1 cellular context compared by ENCODE assay signal in genomic region chr3:44468572-44469520, GRCh38.
TF ChIP-seq lines count a peak whose summit lies in the region.

No MANE protein-coding gene starts in this region.

TF ChIP-seq in K562, 482 proteins besides CTCF, POLR2A, EP300 and RAD21 (continued from another document and continues in another):
- no peak for TF ChIP-seq TSC22D4 (tag; IDR thresholded peaks at IDR 0.05)
- TF ChIP-seq GABPB1 (CRISPR knock-in tag; IDR thresholded peaks at IDR 0.05), result no peak
- TF ChIP-seq CBX8 (IDR thresholded peaks at IDR 0.05; ENCODE audit: borderline replicate concordance, extremely low read depth, low read depth, low read length, poor library complexity, severe bottlenecking), result no peak
- no peak for TF ChIP-seq POLR3G (IDR thresholded peaks at IDR 0.05; ENCODE audit: extremely low read depth, insufficient read length, insufficient replicate concordance)
- no peak for TF ChIP-seq HNRNPK (IDR thresholded peaks at IDR 0.05; ENCODE audit: low read depth, low read length, poor library complexity, severe bottlenecking)
- TF ChIP-seq PCBP2 (IDR thresholded peaks at IDR 0.05; ENCODE audit: low read depth, low read length, poor library complexity, severe bottlenecking), result no peak
- TF ChIP-seq KAT2B (IDR thresholded peaks at IDR 0.05; ENCODE audit: low read depth, low read length), result no peak
- no peak for TF ChIP-seq OTX1 (CRISPR knock-in tag; IDR thresholded peaks at IDR 0.05)
- no peak for TF ChIP-seq IRF9 (tag; IDR thresholded peaks at IDR 0.05)
- no peak for TF ChIP-seq USF2 (CRISPR knock-in tag; IDR thresholded peaks at IDR 0.05)
- TF ChIP-seq KLF1 (tag; IDR thresholded peaks at IDR 0.05), result no peak
- no peak for TF ChIP-seq MBD2 (IDR thresholded peaks at IDR 0.05; ENCODE audit: borderline replicate concordance, low read depth)
- TF ChIP-seq E2F3 (CRISPR knock-in tag; IDR thresholded peaks at IDR 0.05), result no peak
- TF ChIP-seq SAFB (IDR thresholded peaks at IDR 0.05; ENCODE audit: borderline replicate concordance, low read depth, low read length), result no peak
- peak; percentile 30 for TF ChIP-seq RBBP5 (IDR thresholded peaks at IDR 0.05; ENCODE audit: borderline replicate concordance, insufficient read depth, low read length, poor library complexity, severe bottlenecking)
- TF ChIP-seq NFATC3 (IDR thresholded peaks at IDR 0.05), result no peak
- TF ChIP-seq CREBBP (IDR thresholded peaks at IDR 0.05; ENCODE audit: low read depth, low read length), result no peak
- TF ChIP-seq KDM1A (IDR thresholded peaks at IDR 0.05), result peak in 1 of 2 experiments; percentile 40; a peak in 1 of 4 replicates
- no peak for TF ChIP-seq NELFE (IDR thresholded peaks at IDR 0.05; ENCODE audit: insufficient read depth, insufficient read length)
- 0 out of 2 replicates have a peak, but pooled peaks have one; percentile 13 for TF ChIP-seq ZNF644 (tag; IDR thresholded peaks at IDR 0.05; ENCODE audit: low read depth)
- TF ChIP-seq HNRNPUL1 (IDR thresholded peaks at IDR 0.05; ENCODE audit: low read length), result no peak
- no peak for TF ChIP-seq ZNF184 (CRISPR knock-in tag; IDR thresholded peaks at IDR 0.05)
- no peak for TF ChIP-seq REST (CRISPR knock-in tag; IDR thresholded peaks at IDR 0.05; ENCODE audit: low read depth)
- TF ChIP-seq HMBOX1 (IDR thresholded peaks at IDR 0.05), result no peak
- TF ChIP-seq MCM2 (IDR thresholded peaks at IDR 0.05; ENCODE audit: low read depth), result no peak
- TF ChIP-seq RBM39 (optimal IDR thresholded peaks at IDR 0.05; ENCODE audit: low read depth, low read length), result no peak
- no peak for TF ChIP-seq RHOXF2B (CRISPR knock-in tag; conservative IDR thresholded peaks at IDR 0.05)
- TF ChIP-seq HNRNPH1 (optimal IDR thresholded peaks at IDR 0.05; ENCODE audit: low read depth, low read length), result no peak
- no peak for TF ChIP-seq DIDO1 (tag; IDR thresholded peaks at IDR 0.05; ENCODE audit: low read depth)
- TF ChIP-seq NCOA1 (IDR thresholded peaks at IDR 0.05; ENCODE audit: low read depth), result no peak
- no peak for TF ChIP-seq ZNF197 (CRISPR knock-in tag; IDR thresholded peaks at IDR 0.05; ENCODE audit: low read depth)
- TF ChIP-seq HMG20B (CRISPR knock-in tag; IDR thresholded peaks at IDR 0.05), result no peak
- TF ChIP-seq SMARCA4 (IDR thresholded peaks at IDR 0.05), result peak; percentile 59
- TF ChIP-seq CCNT2 (IDR thresholded peaks at IDR 0.05; ENCODE audit: borderline replicate concordance, extremely low read depth, insufficient read length, low read depth, low read length), result no peak
- no peak for TF ChIP-seq CBFB (CRISPR knock-in tag; IDR thresholded peaks at IDR 0.05)
- no peak for TF ChIP-seq STAT6 (CRISPR knock-in tag; IDR thresholded peaks at IDR 0.05)
- no peak for TF ChIP-seq PKNOX1 (IDR thresholded peaks at IDR 0.05)
- TF ChIP-seq PBX2 (CRISPR knock-in tag; IDR thresholded peaks at IDR 0.05; ENCODE audit: low read depth), result no peak
- TF ChIP-seq PBX2 (tag; conservative IDR thresholded peaks at IDR 0.05; ENCODE audit: low read depth), result no peak
- no peak for TF ChIP-seq ZSCAN29 (IDR thresholded peaks at IDR 0.05)
- TF ChIP-seq TRIM24 (IDR thresholded peaks at IDR 0.05), result no peak
- no peak for TF ChIP-seq ZNF79 (CRISPR knock-in tag; IDR thresholded peaks at IDR 0.05; ENCODE audit: low read depth)
- no peak for TF ChIP-seq NR4A1 (CRISPR knock-in tag; IDR thresholded peaks at IDR 0.05)
- no peak for TF ChIP-seq NR4A1 (tag; IDR thresholded peaks at IDR 0.05)
- no peak for TF ChIP-seq LEF1 (IDR thresholded peaks at IDR 0.05)
- TF ChIP-seq MTF1 (CRISPR knock-in tag; IDR thresholded peaks at IDR 0.05; ENCODE audit: borderline replicate concordance), result no peak
- no peak for TF ChIP-seq ZNF586 (CRISPR knock-in tag; conservative IDR thresholded peaks at IDR 0.05)
- TF ChIP-seq MIER1 (IDR thresholded peaks at IDR 0.05; ENCODE audit: low read depth), result 0 out of 2 replicates have a peak, but pooled peaks have one; percentile 44
- no peak for TF ChIP-seq ZKSCAN1 (IDR thresholded peaks at IDR 0.05; ENCODE audit: low read depth, low read length)
- TF ChIP-seq U2AF1 (optimal IDR thresholded peaks at IDR 0.05; ENCODE audit: low read depth, low read length), result no peak
- no peak for TF ChIP-seq HMGXB4 (CRISPR knock-in tag; IDR thresholded peaks at IDR 0.05)
- TF ChIP-seq ZFP36 (IDR thresholded peaks at IDR 0.05; ENCODE audit: low read depth, low read length, partially characterized antibody), result no peak
- no peak for TF ChIP-seq ZNF512 (tag; IDR thresholded peaks at IDR 0.05)
- peak; percentile 34; the same call in 1 of the 2 replicates for TF ChIP-seq HES1 (IDR thresholded peaks at IDR 0.05; ENCODE audit: low read depth)
- TF ChIP-seq CSDE1 (IDR thresholded peaks at IDR 0.05), result no peak
